Comparison of ENCODE assay signal across 1 cellular context in the genomic region with DNA sequence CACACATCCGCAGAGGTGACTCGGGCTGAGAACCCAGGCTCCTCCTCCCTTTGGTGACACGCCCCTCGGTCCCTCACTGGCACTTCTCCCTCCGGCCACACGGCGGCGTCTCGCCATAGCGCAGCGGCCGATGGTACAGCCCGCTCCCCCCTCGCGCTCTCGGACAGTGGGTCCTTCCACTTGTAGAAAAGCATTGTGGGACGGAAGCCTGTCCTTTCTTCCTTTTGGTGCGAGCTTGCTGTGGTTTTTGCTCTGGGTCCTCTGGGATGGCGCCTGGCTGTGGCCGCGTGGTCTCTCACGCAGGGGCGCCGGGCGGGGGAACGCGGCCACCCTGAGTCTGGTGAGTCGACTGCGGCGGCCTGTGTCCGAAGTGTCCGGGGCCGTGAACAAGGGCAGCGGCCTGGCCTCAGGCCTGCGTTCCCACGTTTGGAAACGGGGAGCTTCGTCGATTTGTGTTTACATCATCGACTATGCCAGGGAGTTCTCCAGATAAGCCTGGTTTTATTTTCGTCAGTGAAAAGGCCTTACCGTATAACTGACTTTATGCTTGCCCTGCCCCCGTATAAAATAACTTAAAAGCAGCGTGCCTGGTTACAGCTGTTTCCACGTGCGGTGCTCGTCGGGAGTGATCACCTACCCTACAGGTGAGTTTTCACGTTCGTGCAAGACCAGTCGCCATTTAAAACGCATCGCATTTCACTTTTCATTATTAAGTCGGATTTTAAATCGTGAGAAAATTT.
TF ChIP-seq lines count a peak whose summit lies in the region.

No MANE protein-coding gene starts in this region.

TF ChIP-seq in GM23338, 12 proteins besides CTCF, POLR2A, EP300 and RAD21 (continued from another document):
- TF ChIP-seq REST (IDR thresholded peaks at IDR 0.05; ENCODE audit: unreplicated experiment), result no peak
- no peak for TF ChIP-seq ZNF114 (CRISPR knock-in tag; IDR thresholded peaks at IDR 0.05)
- TF ChIP-seq STAT1 (IDR thresholded peaks at IDR 0.05; ENCODE audit: unreplicated experiment), result no peak
- no peak for TF ChIP-seq EZH2 (IDR thresholded peaks at IDR 0.05; ENCODE audit: low read depth, unreplicated experiment)
- TF ChIP-seq NANOG (IDR thresholded peaks at IDR 0.05; ENCODE audit: borderline replicate concordance), result 0 out of 2 replicates have a peak, but pooled peaks have one; percentile 34
- TF ChIP-seq ETS1 (IDR thresholded peaks at IDR 0.05), result peak; percentile 69
- no peak for TF ChIP-seq EZH2phosphoT487 (IDR thresholded peaks at IDR 0.05; ENCODE audit: unreplicated experiment)
TF ChIP-seq in GM23338: peak in this region for 4.
